26 cellular contexts compared by ENCODE assay signal in genomic region chr19:15394426-15394825, GRCh38.
"Had no signal": no experiment of that assay in that cellular context is flagged by ENCODE, and none has a peak within 500 bp of the region (broad histone marks: within the 10 kb centered on the region; RNA-seq: fewer than 3 reads in every experiment).

No MANE protein-coding gene starts in this region.

- FAIRE-seq: endometrium, kidney, pancreas, TTC549 had no signal

- H3K9me3 ChIP-seq: pancreas, psoas muscle, upper lobe of right lung had no signal

- H3K27me3 ChIP-seq: pancreas, upper lobe of right lung had no signal

- H3K27ac ChIP-seq: pancreas, psoas muscle, upper lobe of right lung, WERI-Rb-1 had no signal

- ATAC-seq: activated CD4-positive, CD25-positive, alpha-beta regulatory T cell treated with anti-CD3 and anti-CD28 coated beads, Interleukin-2, amount 50 U/mL, for 24 hours; left colon; naive thymus-derived CD4-positive, alpha-beta T cell; pancreas; psoas muscle; upper lobe of right lung had no signal

- H3K4me1 ChIP-seq: pancreas, upper lobe of right lung had no signal

- H3K4me3 ChIP-seq: pancreas, psoas muscle, upper lobe of right lung had no signal

- DNase-seq: activated CD4-positive, alpha-beta T cell treated with anti-CD3 and anti-CD28 coated beads for 48 hours; activated CD4-positive, alpha-beta T cell treated with anti-CD3 and anti-CD28 coated beads, Interleukin-2, amount 50 U/mL, for 48 hours; activated CD8-positive, alpha-beta memory T cell treated with anti-CD3 and anti-CD28 coated beads, Interleukin-2, amount 50 U/mL, for 4 hours; activated effector memory CD4-positive, alpha-beta T cell treated with anti-CD3 and anti-CD28 coated beads, Interleukin-2, amount 50 U/mL, for 16 hours; activated naive CD4-positive, alpha-beta T cell treated with anti-CD3 and anti-CD28 coated beads for 36 hours; activated T-cell treated with anti-CD3 and anti-CD28 coated beads, Interleukin-2, amount 50 U/mL, for 1 hour; amygdala; caudate nucleus; dermis blood vessel endothelial cell; effector CD8-positive, alpha-beta T cell; hypothalamus; immature natural killer cell; kidney; left colon; mammary epithelial cell; midbrain; naive thymus-derived CD4-positive, alpha-beta T cell; pancreas; psoas muscle; stimulated activated CD4-positive, alpha-beta T cell treated with anti-CD3 and anti-CD28 coated beads, Interleukin-2, amount 100 ng/mL, for 48 hours; T-helper 9 cell; upper lobe of right lung; WERI-Rb-1 had no signal
